In the genomic region with DNA sequence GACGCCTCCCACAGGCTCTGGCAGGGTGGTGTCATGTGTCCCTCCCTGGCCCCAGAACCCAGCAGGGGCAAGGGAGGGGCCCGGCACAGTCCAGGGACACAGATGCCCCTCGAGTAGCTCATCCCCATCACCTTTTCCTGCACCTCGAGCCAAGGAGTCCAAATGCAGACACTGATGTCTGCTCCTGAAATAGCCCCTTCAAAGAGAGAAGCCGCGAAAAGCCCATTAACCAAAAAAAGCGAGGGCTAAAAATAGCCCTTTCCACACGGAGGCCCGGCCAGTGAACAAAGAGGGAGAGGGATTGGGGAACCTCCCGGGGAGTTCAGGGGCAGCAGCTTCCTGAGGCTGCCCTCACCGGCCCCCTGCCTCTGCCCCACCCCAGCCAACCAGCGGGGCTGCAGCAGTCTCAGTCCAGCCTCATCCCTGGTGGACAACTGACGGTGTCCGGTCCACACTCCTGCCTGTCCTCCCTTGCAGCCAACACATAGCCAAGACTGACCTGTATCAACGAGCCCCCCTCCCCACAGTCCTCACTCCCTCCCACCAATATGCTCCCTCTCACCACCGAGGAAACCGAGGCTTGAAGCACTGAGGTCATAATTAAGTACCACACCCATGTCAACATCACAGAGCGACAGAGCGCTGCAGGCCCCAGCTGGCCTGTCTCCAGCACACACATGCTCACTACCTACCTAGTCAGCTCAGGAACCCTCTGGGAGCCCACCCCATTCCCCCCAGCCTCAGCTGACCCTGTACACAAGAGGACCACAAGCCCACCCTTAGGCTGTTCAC, we compare ENCODE assay signal across 10 cellular contexts. TPM values are rescaled to one million over a fixed set of nuclear protein-coding genes. Genes with fewer than 3 reads are reported as not detected.
DNase-seq lines count a peak whose midpoint lies in the region; ATAC-seq and TF ChIP-seq lines count a peak whose summit lies in the region.
"Had no signal": no experiment of that assay in that cellular context is flagged by ENCODE, and none has a peak within 500 bp of the region (broad histone marks: within the 10 kb centered on the region; RNA-seq: fewer than 3 reads in every experiment).

No MANE protein-coding gene starts in this region.

- peaks cover 65% of the 10 kb centered on the region for H3K4me1 Mint-ChIP-seq in activated CD4-positive, alpha-beta T cell treated with anti-CD3 and anti-CD28 coated beads for 36 hours
- peaks cover 23% of the 10 kb centered on the region for H3K4me1 Mint-ChIP-seq in mesothelial cell of epicardium

- POLR2A ChIA-PET in activated CD4-positive, alpha-beta T cell treated with anti-CD3 and anti-CD28 coated beads for 36 hours (lab: Charles Lee) = interaction anchor here (4.8 kb wide), 1 partner anchor 25 kb away, joined by 59 read pairs; the partner anchor contains the start of gene WDR1

- H3K9me3 ChIP-seq in thoracic aorta = no peaks in the 10 kb centered on the region

- H3K4me3 ChIP-seq in coronary artery (peak overlapping the region; percentile 40), thoracic aorta (no peak overlapping the region)

- CTCF ChIA-PET in activated CD4-positive, alpha-beta T cell treated with anti-CD3 and anti-CD28 coated beads for 36 hours (lab: Charles Lee) = no interaction called here

- H3K4me3 Mint-ChIP-seq in activated CD4-positive, alpha-beta T cell treated with anti-CD3 and anti-CD28 coated beads for 36 hours = peak overlapping the region; percentile 10
- H3K4me3 Mint-ChIP-seq in mesothelial cell of epicardium = no peak overlapping the region

- peak overlapping the region; percentile 88 for H3K27ac Mint-ChIP-seq in activated CD4-positive, alpha-beta T cell treated with anti-CD3 and anti-CD28 coated beads for 36 hours
- peak overlapping the region; percentile 87 for H3K27ac Mint-ChIP-seq in mesothelial cell of epicardium

- no peak for DNase-seq in activated CD4-positive, alpha-beta T cell treated with anti-CD3 and anti-CD28 coated beads for 36 hours
- no peak for DNase-seq in activated CD4-positive, alpha-beta T cell treated with anti-CD3 and anti-CD28 coated beads for 1 hour
- DNase-seq in coronary artery (ENCODE audit: low spot score) (no peak), mesothelial cell of epicardium (ENCODE audit: low spot score in 2 of 2, unreplicated experiment in 2 of 2) (no peak), thoracic aorta (ENCODE audit: low spot score) (no peak), HK-2 (ENCODE audit: unreplicated experiment) (no peak), NCI-H2081 treated with DMSO at 0.1 percent for 48 hours (lab: John Stamatoyannopoulos, UW) (no peak), SHP77 (lab: John Stamatoyannopoulos, UW) (no peak)
- DNase-seq: amygdala, NCI-H510A treated with DMSO at 0.1 percent for 48 hours had no signal

- no peak for TF ChIP-seq CTCF in coronary artery (IDR thresholded peaks at IDR 0.05)
- TF ChIP-seq CTCF in mesothelial cell of epicardium (IDR thresholded peaks at IDR 0.05; ENCODE audit: unreplicated experiment) = no peak
- TF ChIP-seq CTCF in thoracic aorta (IDR thresholded peaks at IDR 0.05) = no peak

- no peaks in the 10 kb centered on the region for H3K27me3 Mint-ChIP-seq in activated CD4-positive, alpha-beta T cell treated with anti-CD3 and anti-CD28 coated beads for 36 hours
- H3K27me3 Mint-ChIP-seq in mesothelial cell of epicardium (ENCODE audit: low read depth) = no peaks in the 10 kb centered on the region

- intact Hi-C loops in activated CD4-positive, alpha-beta T cell treated with anti-CD3 and anti-CD28 coated beads for 36 hours (cut with DNase I, micrococcal nuclease) = no loop called here

- peaks cover 55 to 87% of the 10 kb centered on the region in 2 donors for H3K4me1 ChIP-seq in thoracic aorta (ENCODE audit: control insufficient read depth in 1 of 2, low read depth in 2 of 2)

- no peaks in the 10 kb centered on the region for H3K9me3 Mint-ChIP-seq in activated CD4-positive, alpha-beta T cell treated with anti-CD3 and anti-CD28 coated beads for 36 hours (ENCODE audit: low read depth)
- H3K9me3 Mint-ChIP-seq in mesothelial cell of epicardium = no peaks in the 10 kb centered on the region

- H3K36me3 Mint-ChIP-seq in activated CD4-positive, alpha-beta T cell treated with anti-CD3 and anti-CD28 coated beads for 36 hours (ENCODE audit: low read depth) = peaks cover 72% of the 10 kb centered on the region
- H3K36me3 Mint-ChIP-seq in mesothelial cell of epicardium = peaks cover 39% of the 10 kb centered on the region

- no peak for ATAC-seq in activated CD4-positive, alpha-beta T cell treated with anti-CD3 and anti-CD28 coated beads for 36 hours
- no peak for ATAC-seq in thoracic aorta (ENCODE audit: insufficient number of reproducible peaks, low FRiP score, low read depth)

- no peaks in the 10 kb centered on the region for H3K27me3 ChIP-seq in thoracic aorta (replicated peaks; ENCODE audit: insufficient read depth)

- H3K27ac ChIP-seq in coronary artery = peak overlapping the region; percentile 86 to 93
- peak overlapping the region; percentile 81 to 85 for H3K27ac ChIP-seq in thoracic aorta

- peaks cover 85% of the 10 kb centered on the region for H3K36me3 ChIP-seq in thoracic aorta

RNA-seq across cellular contexts. Expression of gene WDR1, which starts 23.9 kb away (rescaled TPM):
- 100 to 1,000 TPM; 308 to 354 TPM for total RNA-seq in activated CD4-positive, alpha-beta T cell treated with anti-CD3 and anti-CD28 coated beads for 36 hours
- 227 to 229 TPM (median 227 TPM) in 3 replicates for total RNA-seq in mesothelial cell of epicardium
- total RNA-seq in thoracic aorta = 100 to 1,000 TPM; 263 to 408 TPM
